ENCODE assay signal across 26 cellular contexts in genomic region chr2:117717072-117717471, GRCh38.
"Had no signal": no experiment of that assay in that cellular context is flagged by ENCODE, and none has a peak within 500 bp of the region (broad histone marks: within the 10 kb centered on the region; RNA-seq: fewer than 3 reads in every experiment).

No MANE protein-coding gene starts in this region.

- H3K9me3 Mint-ChIP-seq: activated CD8-positive, alpha-beta T cell treated with anti-CD3 and anti-CD28 coated beads for 36 hours; activated naive CD8-positive, alpha-beta T cell treated with anti-CD3 and anti-CD28 coated beads, Interleukin-2, amount 10 ng/mL, durations not matched to agents 7 days and 5 days had no signal

- H3K4me2 ChIP-seq: SK-N-SH had no signal

- H3K9me2 ChIP-seq: SK-N-SH had no signal

- H3K27ac ChIP-seq: adrenal gland, Peyer's patch, RWPE1, SJCRH30, WERI-Rb-1 had no signal

- H3K36me3 ChIP-seq: adrenal gland, Peyer's patch, SJCRH30, WERI-Rb-1 had no signal

- H3K4me3 Mint-ChIP-seq: activated CD8-positive, alpha-beta T cell treated with anti-CD3 and anti-CD28 coated beads for 36 hours; activated naive CD8-positive, alpha-beta T cell treated with anti-CD3 and anti-CD28 coated beads, Interleukin-2, amount 10 ng/mL, durations not matched to agents 7 days and 5 days had no signal

- H3K9ac ChIP-seq: SK-N-SH had no signal

- H3K4me3 ChIP-seq: adrenal gland, K562, Peyer's patch, SJCRH30 had no signal

- ATAC-seq: activated CD8-positive, alpha-beta T cell treated with anti-CD3 and anti-CD28 coated beads for 36 hours; K562 had no signal

- DNase-seq: activated CD4-positive, alpha-beta T cell treated with anti-CD3 and anti-CD28 coated beads for 4 hours; activated CD8-positive, alpha-beta memory T cell treated with anti-CD3 and anti-CD28 coated beads, Interleukin-2, amount 50 U/mL, for 48 hours; activated CD8-positive, alpha-beta T cell treated with anti-CD3 and anti-CD28 coated beads for 36 hours; activated naive CD4-positive, alpha-beta T cell treated with anti-CD3 and anti-CD28 coated beads, Interleukin-2, amount 50 U/mL, for 16 hours; activated naive CD8-positive, alpha-beta T cell treated with anti-CD3 and anti-CD28 coated beads, Interleukin-2, amount 10 ng/mL, durations not matched to agents 7 days and 5 days; activated T-cell treated with anti-CD3 and anti-CD28 coated beads, Interleukin-2, amount 50 U/mL, for 1 hour; adrenal gland; cerebellar nuclear complex; Karpas-422; MM.1S; NCI-H1436; NCI-H1694 treated with DMSO at 0.1 percent for 48 hours; NCI-H2029 treated with DMSO at 0.1 percent for 48 hours; NCI-H2171; NCI-H345; NCI-H510A; NCI-H774; NK-92 treated with Interleukin-12 subunit alpha and Interleukin-12 subunit beta, amount 100 ng/mL, for 24 hours; Peyer's patch; Right ventricle myocardium superior; SJCRH30; SK-N-SH; T-helper 1 cell; WERI-Rb-1 had no signal

- H3K27me3 Mint-ChIP-seq: activated CD8-positive, alpha-beta T cell treated with anti-CD3 and anti-CD28 coated beads for 36 hours had no signal

- H3K27ac Mint-ChIP-seq: activated CD8-positive, alpha-beta T cell treated with anti-CD3 and anti-CD28 coated beads for 36 hours; activated naive CD8-positive, alpha-beta T cell treated with anti-CD3 and anti-CD28 coated beads, Interleukin-2, amount 10 ng/mL, durations not matched to agents 7 days and 5 days had no signal

- H3K9me3 ChIP-seq: adrenal gland, Peyer's patch, SJCRH30, SK-N-SH had no signal

- H3K36me3 Mint-ChIP-seq: activated naive CD8-positive, alpha-beta T cell treated with anti-CD3 and anti-CD28 coated beads, Interleukin-2, amount 10 ng/mL, durations not matched to agents 7 days and 5 days had no signal

- H3K4me1 ChIP-seq: adrenal gland, Peyer's patch, SJCRH30 had no signal

- H3K27me3 ChIP-seq: adrenal gland, Peyer's patch had no signal
